Comparison of ENCODE assay signal across 1 cellular context in the genomic region with DNA sequence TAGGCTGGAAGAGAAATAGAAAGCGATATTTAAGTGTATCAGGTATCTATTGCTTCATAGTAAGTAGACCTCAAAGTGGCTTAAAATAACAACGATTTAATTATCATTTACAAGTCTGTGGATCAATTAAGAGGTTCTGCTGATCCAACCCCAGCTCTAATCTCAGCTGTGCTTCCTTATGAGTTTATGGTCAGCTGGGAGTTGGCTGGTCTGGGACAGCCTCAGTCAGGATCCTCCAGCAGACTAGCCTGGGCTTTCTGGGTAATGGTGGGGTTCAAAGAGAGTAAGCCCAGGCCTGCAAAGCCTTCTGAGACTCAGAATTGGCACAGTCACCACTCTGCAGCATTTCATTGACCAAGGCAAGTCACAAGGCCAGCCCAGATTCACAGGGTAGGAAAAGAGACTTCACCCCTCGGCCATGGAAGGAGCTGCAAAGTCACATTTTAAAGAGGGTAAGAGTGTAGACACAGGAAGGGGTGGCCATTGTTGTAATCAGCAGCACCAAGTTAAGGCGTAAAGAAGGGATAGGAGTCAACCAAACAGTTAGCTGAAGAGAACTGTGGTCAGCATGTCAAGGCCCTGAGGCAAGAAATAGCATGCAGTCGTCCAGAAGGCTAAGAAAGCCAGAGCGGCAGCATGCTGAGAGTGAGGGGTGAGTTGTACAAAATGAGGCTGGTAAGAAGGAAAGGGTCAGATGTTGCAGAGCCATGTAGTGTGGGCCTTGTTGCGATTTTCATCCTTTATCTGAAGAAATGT.
TF ChIP-seq lines count a peak whose summit lies in the region.

No MANE protein-coding gene starts in this region.

TF ChIP-seq in HepG2, 621 proteins besides CTCF, POLR2A, EP300 and RAD21:
- TF ChIP-seq NFKB2 (CRISPR knock-in tag; IDR thresholded peaks at IDR 0.05; ENCODE audit: borderline replicate concordance) (no peak), ZNF367 (CRISPR knock-in tag; IDR thresholded peaks at IDR 0.05; ENCODE audit: borderline replicate concordance) (no peak), HMG20A (CRISPR knock-in tag; IDR thresholded peaks at IDR 0.05; ENCODE audit: borderline replicate concordance) (no peak), ZFP36L1 (CRISPR knock-in tag; IDR thresholded peaks at IDR 0.05) (no peak), PHF21A (CRISPR knock-in tag; IDR thresholded peaks at IDR 0.05) (no peak), GABPA (IDR thresholded peaks at IDR 0.05; ENCODE audit: low read depth, low read length) (no peak), GABPA (CRISPR knock-in tag; IDR thresholded peaks at IDR 0.05; ENCODE audit: low read depth) (no peak), KDM4B (CRISPR knock-in tag; IDR thresholded peaks at IDR 0.05) (no peak), TBL1XR1 (IDR thresholded peaks at IDR 0.05; ENCODE audit: borderline replicate concordance, low read length, partially characterized antibody) (no peak), ZNF614 (CRISPR knock-in tag; IDR thresholded peaks at IDR 0.05; ENCODE audit: borderline replicate concordance) (no peak), ZFP36 (IDR thresholded peaks at IDR 0.05; ENCODE audit: borderline replicate concordance, low read depth, low read length, partially characterized antibody) (no peak), SIN3B (IDR thresholded peaks at IDR 0.05; ENCODE audit: low read length) (no peak), PRMT3 (CRISPR knock-in tag; IDR thresholded peaks at IDR 0.05; ENCODE audit: borderline replicate concordance, low read depth) (no peak), ATM (IDR thresholded peaks at IDR 0.05; ENCODE audit: borderline replicate concordance) (no peak), ZNF510 (CRISPR knock-in tag; IDR thresholded peaks at IDR 0.05; ENCODE audit: low read depth) (no peak)
- TF ChIP-seq, protein P1, sequence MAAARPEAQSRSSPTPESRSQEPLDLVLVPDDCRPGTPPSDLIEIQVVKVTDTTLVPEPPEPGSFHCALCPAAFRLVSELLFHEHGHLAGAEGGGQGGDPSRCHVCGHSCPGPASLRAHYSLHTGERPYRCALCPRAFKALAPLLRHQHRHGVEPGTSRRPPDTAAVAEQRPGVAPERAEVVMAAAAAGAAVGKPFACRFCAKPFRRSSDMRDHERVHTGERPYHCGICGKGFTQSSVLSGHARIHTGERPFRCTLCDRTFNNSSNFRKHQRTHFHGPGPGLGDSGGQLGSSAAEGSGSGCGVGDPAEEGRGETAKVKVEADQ (CRISPR knock-in tag; IDR thresholded peaks at IDR 0.05; ENCODE audit: borderline replicate concordance), result no peak
- TF ChIP-seq, protein P2, sequence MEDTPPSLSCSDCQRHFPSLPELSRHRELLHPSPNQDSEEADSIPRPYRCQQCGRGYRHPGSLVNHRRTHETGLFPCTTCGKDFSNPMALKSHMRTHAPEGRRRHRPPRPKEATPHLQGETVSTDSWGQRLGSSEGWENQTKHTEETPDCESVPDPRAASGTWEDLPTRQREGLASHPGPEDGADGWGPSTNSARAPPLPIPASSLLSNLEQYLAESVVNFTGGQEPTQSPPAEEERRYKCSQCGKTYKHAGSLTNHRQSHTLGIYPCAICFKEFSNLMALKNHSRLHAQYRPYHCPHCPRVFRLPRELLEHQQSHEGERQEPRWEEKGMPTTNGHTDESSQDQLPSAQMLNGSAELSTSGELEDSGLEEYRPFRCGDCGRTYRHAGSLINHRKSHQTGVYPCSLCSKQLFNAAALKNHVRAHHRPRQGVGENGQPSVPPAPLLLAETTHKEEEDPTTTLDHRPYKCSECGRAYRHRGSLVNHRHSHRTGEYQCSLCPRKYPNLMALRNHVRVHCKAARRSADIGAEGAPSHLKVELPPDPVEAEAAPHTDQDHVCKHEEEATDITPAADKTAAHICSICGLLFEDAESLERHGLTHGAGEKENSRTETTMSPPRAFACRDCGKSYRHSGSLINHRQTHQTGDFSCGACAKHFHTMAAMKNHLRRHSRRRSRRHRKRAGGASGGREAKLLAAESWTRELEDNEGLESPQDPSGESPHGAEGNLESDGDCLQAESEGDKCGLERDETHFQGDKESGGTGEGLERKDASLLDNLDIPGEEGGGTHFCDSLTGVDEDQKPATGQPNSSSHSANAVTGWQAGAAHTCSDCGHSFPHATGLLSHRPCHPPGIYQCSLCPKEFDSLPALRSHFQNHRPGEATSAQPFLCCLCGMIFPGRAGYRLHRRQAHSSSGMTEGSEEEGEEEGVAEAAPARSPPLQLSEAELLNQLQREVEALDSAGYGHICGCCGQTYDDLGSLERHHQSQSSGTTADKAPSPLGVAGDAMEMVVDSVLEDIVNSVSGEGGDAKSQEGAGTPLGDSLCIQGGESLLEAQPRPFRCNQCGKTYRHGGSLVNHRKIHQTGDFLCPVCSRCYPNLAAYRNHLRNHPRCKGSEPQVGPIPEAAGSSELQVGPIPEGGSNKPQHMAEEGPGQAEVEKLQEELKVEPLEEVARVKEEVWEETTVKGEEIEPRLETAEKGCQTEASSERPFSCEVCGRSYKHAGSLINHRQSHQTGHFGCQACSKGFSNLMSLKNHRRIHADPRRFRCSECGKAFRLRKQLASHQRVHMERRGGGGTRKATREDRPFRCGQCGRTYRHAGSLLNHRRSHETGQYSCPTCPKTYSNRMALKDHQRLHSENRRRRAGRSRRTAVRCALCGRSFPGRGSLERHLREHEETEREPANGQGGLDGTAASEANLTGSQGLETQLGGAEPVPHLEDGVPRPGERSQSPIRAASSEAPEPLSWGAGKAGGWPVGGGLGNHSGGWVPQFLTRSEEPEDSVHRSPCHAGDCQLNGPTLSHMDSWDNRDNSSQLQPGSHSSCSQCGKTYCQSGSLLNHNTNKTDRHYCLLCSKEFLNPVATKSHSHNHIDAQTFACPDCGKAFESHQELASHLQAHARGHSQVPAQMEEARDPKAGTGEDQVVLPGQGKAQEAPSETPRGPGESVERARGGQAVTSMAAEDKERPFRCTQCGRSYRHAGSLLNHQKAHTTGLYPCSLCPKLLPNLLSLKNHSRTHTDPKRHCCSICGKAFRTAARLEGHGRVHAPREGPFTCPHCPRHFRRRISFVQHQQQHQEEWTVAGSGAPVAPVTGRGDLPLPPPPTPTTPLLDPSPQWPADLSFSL (CRISPR knock-in tag; IDR thresholded peaks at IDR 0.05), result no peak
- TF ChIP-seq, protein P3, sequence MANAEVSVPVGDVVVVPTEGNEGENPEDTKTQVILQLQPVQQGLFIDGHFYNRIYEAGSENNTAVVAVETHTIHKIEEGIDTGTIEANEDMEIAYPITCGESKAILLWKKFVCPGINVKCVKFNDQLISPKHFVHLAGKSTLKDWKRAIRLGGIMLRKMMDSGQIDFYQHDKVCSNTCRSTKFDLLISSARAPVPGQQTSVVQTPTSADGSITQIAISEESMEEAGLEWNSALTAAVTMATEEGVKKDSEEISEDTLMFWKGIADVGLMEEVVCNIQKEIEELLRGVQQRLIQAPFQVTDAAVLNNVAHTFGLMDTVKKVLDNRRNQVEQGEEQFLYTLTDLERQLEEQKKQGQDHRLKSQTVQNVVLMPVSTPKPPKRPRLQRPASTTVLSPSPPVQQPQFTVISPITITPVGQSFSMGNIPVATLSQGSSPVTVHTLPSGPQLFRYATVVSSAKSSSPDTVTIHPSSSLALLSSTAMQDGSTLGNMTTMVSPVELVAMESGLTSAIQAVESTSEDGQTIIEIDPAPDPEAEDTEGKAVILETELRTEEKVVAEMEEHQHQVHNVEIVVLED (CRISPR knock-in tag; IDR thresholded peaks at IDR 0.05; ENCODE audit: borderline replicate concordance), result no peak
